8 cellular contexts compared by ENCODE assay signal in the genomic region with DNA sequence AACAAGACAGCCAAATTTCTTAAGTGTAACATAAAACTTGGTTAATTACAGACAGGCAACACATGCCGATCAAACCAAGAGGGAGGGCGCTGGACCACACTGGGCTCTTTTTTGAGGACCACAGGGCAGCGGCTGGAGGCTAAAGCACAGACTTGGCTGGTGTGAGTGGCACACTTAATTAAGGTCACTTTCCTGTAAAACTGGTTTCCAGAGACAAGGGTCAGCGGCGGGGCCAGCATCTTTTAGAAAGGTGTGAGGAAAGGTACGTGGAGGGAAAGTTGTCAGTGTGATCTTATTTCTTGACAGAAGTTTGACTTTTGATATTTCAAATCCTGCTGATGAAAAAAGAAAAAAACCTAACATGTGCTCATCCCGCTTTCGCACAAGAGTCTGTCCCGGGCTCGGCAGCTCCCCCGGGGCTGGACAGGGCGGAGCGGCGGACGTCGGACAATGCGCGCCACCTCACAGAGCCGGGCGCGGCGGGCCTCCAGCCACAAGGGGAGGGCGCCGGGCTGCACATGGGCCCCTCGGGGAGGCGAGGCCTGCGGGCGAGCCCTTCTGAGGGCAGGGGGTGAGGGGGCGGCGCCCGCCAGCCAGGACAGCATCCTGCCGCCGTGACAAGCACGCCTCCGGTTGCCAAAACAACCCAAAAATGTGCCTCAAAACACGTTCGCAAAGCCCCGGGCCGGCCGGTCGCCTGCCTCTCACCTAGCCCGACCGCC. TPM values are rescaled to one million over a fixed set of nuclear protein-coding genes. Genes with fewer than 3 reads are reported as not detected.
DNase-seq lines count a peak whose midpoint lies in the region; ATAC-seq and TF ChIP-seq lines count a peak whose summit lies in the region.

No MANE protein-coding gene starts in this region.

- no peaks in the 10 kb centered on the region for H3K9me3 Mint-ChIP-seq in CD8-positive, alpha-beta T cell
- no peaks in the 10 kb centered on the region for H3K9me3 Mint-ChIP-seq in progenitor cell of endocrine pancreas (ENCODE audit: low read depth)

- DNase-seq in CD8-positive, alpha-beta T cell, result no peak
- DNase-seq in adipocyte (ENCODE audit: low read depth) (peak; percentile 83), left ventricle myocardium inferior (peak; percentile 60), progenitor cell of endocrine pancreas (ENCODE audit: low spot score, unreplicated experiment) (peak; percentile 26), DMS 273 (lab: John Stamatoyannopoulos, UW; ENCODE audit: unreplicated experiment) (no peak)
- DNase-seq in effector CD4-positive, alpha-beta T cell, result no peak

- peak overlapping the region; percentile 84 for H3K9ac ChIP-seq in adipocyte (ENCODE audit: low read length)

- CTCF ChIA-PET in CD8-positive, alpha-beta T cell (lab: Charles Lee), result no interaction called here

- peaks cover 25% of the 10 kb centered on the region for H3K27me3 ChIP-seq in CD8-positive, alpha-beta T cell (ENCODE audit: insufficient read depth, low read length)
- H3K27me3 ChIP-seq in adipocyte (replicated peaks; ENCODE audit: control insufficient read depth, insufficient read depth, low read length) (no peaks in the 10 kb centered on the region), left ventricle myocardium inferior (ENCODE audit: low read depth) (no peaks in the 10 kb centered on the region)

- H3K4me1 Mint-ChIP-seq in CD8-positive, alpha-beta T cell (ENCODE audit: low read depth), result peaks cover 15% of the 10 kb centered on the region
- H3K4me1 Mint-ChIP-seq in progenitor cell of endocrine pancreas (ENCODE audit: low read depth), result peaks cover 25% of the 10 kb centered on the region

- H3K27ac Mint-ChIP-seq in CD8-positive, alpha-beta T cell, result no peak overlapping the region
- peak overlapping the region; percentile 45 for H3K27ac Mint-ChIP-seq in progenitor cell of endocrine pancreas

- no peak overlapping the region for H3K27ac ChIP-seq in CD8-positive, alpha-beta T cell (ENCODE audit: low read depth, low read length)
- H3K27ac ChIP-seq in left ventricle myocardium inferior (replicated peaks), result peak overlapping the region; percentile 81

- no peaks in the 10 kb centered on the region for H3K36me3 ChIP-seq in CD8-positive, alpha-beta T cell (ENCODE audit: insufficient read depth, low read length)
- no peaks in the 10 kb centered on the region for H3K36me3 ChIP-seq in adipocyte (ENCODE audit: control insufficient read depth, insufficient read depth, low read length, severe bottlenecking)
- H3K36me3 ChIP-seq in left ventricle myocardium inferior, result no peaks in the 10 kb centered on the region

- intact Hi-C loops in CD8-positive, alpha-beta T cell (cut with DNase I, micrococcal nuclease), result loop anchor here in 1 of 2 experiments (2.0 kb wide), 1 partner anchor 183 kb away; the partner anchor contains the start of genes ABHD18 and MFSD8
- intact Hi-C loops in left ventricle myocardium inferior (cut with micrococcal nuclease), result no loop called here

- no peaks in the 10 kb centered on the region for H3K36me3 Mint-ChIP-seq in CD8-positive, alpha-beta T cell
- H3K36me3 Mint-ChIP-seq in progenitor cell of endocrine pancreas (ENCODE audit: insufficient read depth), result no peaks in the 10 kb centered on the region

- peak overlapping the region; percentile 92 for H3K4me3 Mint-ChIP-seq in CD8-positive, alpha-beta T cell
- H3K4me3 Mint-ChIP-seq in progenitor cell of endocrine pancreas (ENCODE audit: low read depth), result peak overlapping the region; percentile 86

- peaks cover 14% of the 10 kb centered on the region for H3K4me1 ChIP-seq in CD8-positive, alpha-beta T cell (ENCODE audit: insufficient read depth, low read length)
- H3K4me1 ChIP-seq in adipocyte (ENCODE audit: control insufficient read depth, insufficient read depth, low read length) (peaks cover 5% of the 10 kb centered on the region), left ventricle myocardium inferior (peaks cover 28% of the 10 kb centered on the region)

- POLR2A ChIA-PET in CD8-positive, alpha-beta T cell (lab: Charles Lee), result no interaction called here

- peak; percentile 17 for ATAC-seq in CD8-positive, alpha-beta T cell
- ATAC-seq in GM19455 (IDR thresholded peaks at IDR 0.05; ENCODE audit: unreplicated experiment) (peak; percentile 39), HG03521 (IDR thresholded peaks at IDR 0.05; ENCODE audit: unreplicated experiment) (peak; percentile 47)

- TF ChIP-seq CTCF in CD8-positive, alpha-beta T cell (IDR thresholded peaks at IDR 0.05), result no peak
- TF ChIP-seq CTCF in left ventricle myocardium inferior (IDR thresholded peaks at IDR 0.05; ENCODE audit: borderline replicate concordance) (no peak), progenitor cell of endocrine pancreas (IDR thresholded peaks at IDR 0.05; ENCODE audit: unreplicated experiment) (no peak)

- peak overlapping the region; percentile 66 for H3K4me3 ChIP-seq in CD8-positive, alpha-beta T cell (ENCODE audit: low read depth, low read length)
- H3K4me3 ChIP-seq in adipocyte (ENCODE audit: low read length) (peak overlapping the region; percentile 90), left ventricle myocardium inferior (peak overlapping the region; percentile 79)

- H3K27me3 Mint-ChIP-seq in CD8-positive, alpha-beta T cell (ENCODE audit: low read depth), result peaks cover 64% of the 10 kb centered on the region
- peaks cover 30% of the 10 kb centered on the region for H3K27me3 Mint-ChIP-seq in progenitor cell of endocrine pancreas

- H3K9me3 ChIP-seq in CD8-positive, alpha-beta T cell (ENCODE audit: low read length), result no peaks in the 10 kb centered on the region
- no peaks in the 10 kb centered on the region for H3K9me3 ChIP-seq in adipocyte (ENCODE audit: control insufficient read depth, low read length)
- no peaks in the 10 kb centered on the region for H3K9me3 ChIP-seq in left ventricle myocardium inferior (replicated peaks)

RNA-seq across cellular contexts. Expression of gene HSPA4L, which starts 0.7 kb away (rescaled TPM):
- total RNA-seq in CD8-positive, alpha-beta T cell, result not detected
- 16.1 TPM for total RNA-seq in left ventricle myocardium inferior
- total RNA-seq in progenitor cell of endocrine pancreas, result 3.5 and 4.8 TPM in 2 replicates

RNA-seq across cellular contexts. Expression of gene SLC25A31, which starts 51.3 kb away (rescaled TPM):
- total RNA-seq in CD8-positive, alpha-beta T cell, result not detected
- total RNA-seq in left ventricle myocardium inferior (not detected), progenitor cell of endocrine pancreas (not detected in 2 replicates)

Comparison
In these comparisons a context has a peak if more than half of its experiments do, and no peak if none do; other contexts are left out.
1. DNase-seq: peak in adipocyte (single experiment), left ventricle myocardium inferior (single experiment) and progenitor cell of endocrine pancreas (single experiment); none in CD8-positive, alpha-beta T cell (0 of 7), DMS 273 (single experiment) and effector CD4-positive, alpha-beta T cell (single experiment).
2. Peak in every context shown above with its lines, with median percentiles within 50 percentile points of each other: ATAC-seq and H3K4me3 ChIP-seq.